In genomic region chr11:16923987-16924386, GRCh38 we compare ENCODE assay signal across 10 cellular contexts.
DNase-seq lines count a peak whose midpoint lies in the region; ATAC-seq and TF ChIP-seq lines count a peak whose summit lies in the region.
"Had no signal": no experiment of that assay in that cellular context is flagged by ENCODE, and none has a peak within 500 bp of the region (broad histone marks: within the 10 kb centered on the region; RNA-seq: fewer than 3 reads in every experiment).

No MANE protein-coding gene starts in this region.

- peak overlapping the region; percentile 3 to 20 for H3K27ac ChIP-seq in left lung
- H3K27ac ChIP-seq: testis had no signal

- in situ Hi-C loops in Caki2 (cut with HindIII; ENCODE audit: low pct_unique_long_range_greater_than_20kb, low sequenced_read_pairs) = no loop called here

- no peaks in the 10 kb centered on the region for H3K9me3 ChIP-seq in left lung
- H3K9me3 ChIP-seq: testis had no signal

- H3K36me3 ChIP-seq in left lung = no peaks in the 10 kb centered on the region

- no peak for TF ChIP-seq CTCF in left lung (IDR thresholded peaks at IDR 0.05)

- intact Hi-C loops in left lung (cut with DNase I) = no loop called here

- H3K27me3 ChIP-seq in left lung = peaks cover 19 to 50% of the 10 kb centered on the region in 2 donors
- H3K27me3 ChIP-seq: testis had no signal

- ATAC-seq in GM21576 (IDR thresholded peaks at IDR 0.05; ENCODE audit: unreplicated experiment) (peak; percentile 45), left lung (peak; percentile 32), GM19324 (IDR thresholded peaks at IDR 0.05; ENCODE audit: low FRiP score, unreplicated experiment) (no peak)

- peaks cover 4 to 11% of the 10 kb centered on the region in 2 donors for H3K4me1 ChIP-seq in left lung

- peak overlapping the region in 1 of 2 donors; percentile 36 for H3K4me3 ChIP-seq in left lung
- H3K4me3 ChIP-seq: testis had no signal

- DNase-seq in Caki2 (ENCODE audit: low read depth) (peak; percentile 21), NCI-H226 (peak; percentile 62), left lung (no peak), NCI-H1436 treated with DMSO at 0.1 percent for 48 hours (lab: John Stamatoyannopoulos, UW) (no peak), DMS114 treated with DMSO at 0.1 percent for 48 hours (lab: John Stamatoyannopoulos, UW; ENCODE audit: unreplicated experiment) (no peak)
- no peak for DNase-seq in NK-92 treated with Interleukin-12 subunit alpha and Interleukin-12 subunit beta, amount 100 ng/mL, for 24 hours (lab: John Stamatoyannopoulos, UW)
- DNase-seq: COR-L47, testis had no signal

Comparison
In these comparisons a context has a peak if more than half of its experiments do, and no peak if none do; other contexts are left out.
1. DNase-seq: peak in Caki2 (single experiment) and NCI-H226 (single experiment); none in left lung (0 of 2), NCI-H1436 treated with DMSO at 0.1 percent for 48 hours (single experiment), DMS114 treated with DMSO at 0.1 percent for 48 hours (single experiment) and NK-92 treated with Interleukin-12 subunit alpha and Interleukin-12 subunit beta, amount 100 ng/mL, for 24 hours (single experiment).